8 cellular contexts compared by ENCODE assay signal in genomic region chr6:108260126-108260808, GRCh38. TPM values are rescaled to one million over a fixed set of nuclear protein-coding genes. Genes with fewer than 3 reads are reported as not detected.
DNase-seq lines count a peak whose midpoint lies in the region; ATAC-seq, FAIRE-seq and TF ChIP-seq lines count a peak whose summit lies in the region.

No MANE protein-coding gene starts in this region.

- H3K4me3 Mint-ChIP-seq in Calu3 (ENCODE audit: low read depth, unreplicated experiment) = peak overlapping the region; percentile 93
- H3K4me3 Mint-ChIP-seq in T-helper 1 cell treated with Interleukin-12 subunit alpha and Interleukin-12 subunit beta and Interleukin-4 antibody, amounts not matched to agents 30 μg/mL and 1 μg/mL, for 36 hours = peak overlapping the region; percentile 75

- no TSS peak for BruUV-seq in Calu3 (replicated peaks; lab: Mats Ljungman, UMichigan)

- H3K4me3 ChIP-seq in kidney (ENCODE audit: low read length in 2 of 2) = peak overlapping the region; percentile 77 to 99

- peaks cover 0 to 3% of the 10 kb centered on the region in 2 donors for H3K36me3 ChIP-seq in kidney (ENCODE audit: control insufficient read depth in 1 of 2, insufficient read depth in 2 of 2, low read length in 2 of 2)

- no peaks in the 10 kb centered on the region for H3K9me3 Mint-ChIP-seq in Calu3 (ENCODE audit: low read depth, unreplicated experiment)
- H3K9me3 Mint-ChIP-seq in T-helper 1 cell treated with Interleukin-12 subunit alpha and Interleukin-12 subunit beta and Interleukin-4 antibody, amounts not matched to agents 30 μg/mL and 1 μg/mL, for 36 hours = no peaks in the 10 kb centered on the region

- DNase-seq in Calu3 = peak; percentile 18
- peak; percentile 48 for DNase-seq in HuH-7 (ENCODE audit: low spot score)
- peak; percentile 45 for DNase-seq in cerebellum (ENCODE audit: low spot score)
- peak; percentile 87 for DNase-seq in kidney
- peak in 2 of 3 donors; percentile 5 to 8 for DNase-seq in stimulated activated CD4-positive, alpha-beta T cell treated with anti-CD3 and anti-CD28 coated beads, Interleukin-12 subunit alpha, Interleukin-12 subunit beta, amount 100 ng/mL, for 48 hours (ENCODE audit: low read depth in 2 of 3, low spot score in 1 of 3)
- DNase-seq in NCI-H774 (lab: John Stamatoyannopoulos, UW) = no peak

- H3K27ac ChIP-seq in kidney (ENCODE audit: low read depth in 2 of 2, low read length in 2 of 2) = peak overlapping the region; percentile 97 to 99

- no peak for FAIRE-seq in kidney (lab: Jason Lieb, UNC)

- peaks cover 27% of the 10 kb centered on the region for H3K36me3 Mint-ChIP-seq in Calu3 (ENCODE audit: insufficient read depth, unreplicated experiment)
- H3K36me3 Mint-ChIP-seq in T-helper 1 cell treated with Interleukin-12 subunit alpha and Interleukin-12 subunit beta and Interleukin-4 antibody, amounts not matched to agents 30 μg/mL and 1 μg/mL, for 36 hours (ENCODE audit: low read depth) = peaks cover 5% of the 10 kb centered on the region

- CTCF ChIA-PET in Calu3 (lab: Charles Lee) = interaction anchor here (0.6 to 2.0 kb wide), 6 partner anchors 8 to 418 kb away, joined by 3 to 7 read pairs (median 4); no protein-coding TSS in a partner anchor

- intact Hi-C loops in Calu3 (cut with micrococcal nuclease; ENCODE audit: unreplicated experiment) = no loop called here
- intact Hi-C loops in kidney (cut with DNase I) = no loop called here

- no peaks in the 10 kb centered on the region for H3K9me3 ChIP-seq in kidney (ENCODE audit: control insufficient read depth in 1 of 2, low read length in 2 of 2)

- TF ChIP-seq CTCF in Calu3 (IDR thresholded peaks at IDR 0.05; ENCODE audit: unreplicated experiment) (no peak), kidney (IDR thresholded peaks at IDR 0.05; ENCODE audit: borderline replicate concordance, extremely low read depth, insufficient read depth) (no peak)

- no peaks in the 10 kb centered on the region for H3K4me1 ChIP-seq in kidney (ENCODE audit: control insufficient read depth in 1 of 2, insufficient read depth in 1 of 2, low read depth in 1 of 2, low read length in 2 of 2)

- ATAC-seq in GM21381 (IDR thresholded peaks at IDR 0.05; ENCODE audit: unreplicated experiment) = peak; percentile 16

- no peaks in the 10 kb centered on the region for H3K27me3 Mint-ChIP-seq in Calu3 (ENCODE audit: unreplicated experiment)
- peaks cover 11% of the 10 kb centered on the region for H3K27me3 Mint-ChIP-seq in T-helper 1 cell treated with Interleukin-12 subunit alpha and Interleukin-12 subunit beta and Interleukin-4 antibody, amounts not matched to agents 30 μg/mL and 1 μg/mL, for 36 hours (ENCODE audit: low read depth)

- H3K27ac Mint-ChIP-seq in Calu3 (ENCODE audit: unreplicated experiment) = peak overlapping the region; percentile 93
- H3K27ac Mint-ChIP-seq in T-helper 1 cell treated with Interleukin-12 subunit alpha and Interleukin-12 subunit beta and Interleukin-4 antibody, amounts not matched to agents 30 μg/mL and 1 μg/mL, for 36 hours = peak overlapping the region; percentile 79

- peaks cover 9% of the 10 kb centered on the region for H3K4me1 Mint-ChIP-seq in Calu3 (ENCODE audit: low read depth, unreplicated experiment)
- peaks cover 20% of the 10 kb centered on the region for H3K4me1 Mint-ChIP-seq in T-helper 1 cell treated with Interleukin-12 subunit alpha and Interleukin-12 subunit beta and Interleukin-4 antibody, amounts not matched to agents 30 μg/mL and 1 μg/mL, for 36 hours (ENCODE audit: low read depth)

- peak overlapping the region; percentile 90 to 99 for H3K9ac ChIP-seq in kidney (ENCODE audit: low read length in 2 of 2)

RNA-seq across cellular contexts. Expression of gene SNX3, which starts 0.6 kb away (rescaled TPM):
- total RNA-seq in Calu3 (2022) (132 and 158 TPM in 2 replicates), cerebellum (98.4 TPM), kidney (143 TPM)
- 236 TPM for polyA plus RNA-seq in kidney (ENCODE audit: insufficient read depth, low read depth, low replicate concordance)

RNA-seq across cellular contexts. Expression of gene AFG1L, which starts 34.6 kb away (rescaled TPM):
- total RNA-seq in Calu3 (2022) (7.1 and 7.7 TPM in 2 replicates), cerebellum (9.3 TPM), kidney (7.0 TPM)
- polyA plus RNA-seq in kidney (ENCODE audit: insufficient read depth, low read depth, low replicate concordance) = 6.8 TPM
